In the genomic region with DNA sequence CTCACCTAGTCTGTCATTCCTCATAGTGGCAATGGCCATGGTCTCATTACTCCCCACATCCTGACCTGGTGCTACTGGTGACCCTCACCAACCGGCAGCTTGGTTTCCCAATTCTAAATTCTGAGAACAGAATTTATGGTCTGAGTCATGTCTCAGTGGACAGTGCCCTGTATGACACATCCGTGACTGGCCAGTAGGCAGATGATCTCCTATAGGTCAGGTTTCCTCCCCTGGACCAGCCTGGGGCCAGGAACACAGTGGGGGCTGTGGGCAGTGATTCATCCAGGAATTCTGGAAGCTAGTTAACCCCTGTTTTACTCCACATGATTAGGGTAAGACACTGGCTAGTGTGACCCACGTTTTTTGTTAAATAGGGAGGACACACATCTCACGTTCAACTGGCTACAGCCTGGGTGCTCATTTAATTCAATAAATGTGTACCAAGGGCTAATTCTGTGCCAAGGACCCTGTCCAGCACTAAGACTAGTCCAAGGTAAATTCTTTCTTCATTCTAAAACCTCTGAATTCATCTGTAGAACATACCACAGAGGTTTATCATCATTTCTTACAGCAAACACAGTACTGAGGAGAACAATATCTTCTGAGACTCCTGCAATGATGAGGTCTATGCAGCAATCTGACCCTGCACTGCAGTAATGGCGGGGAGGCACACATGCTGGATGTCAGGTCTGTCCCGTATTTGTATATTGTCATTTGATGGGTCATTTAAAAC, we compare ENCODE assay signal across 1 cellular context.
TF ChIP-seq lines count a peak whose summit lies in the region.

No MANE protein-coding gene starts in this region.

TF ChIP-seq in SK-N-SH, 30 proteins besides CTCF, POLR2A, EP300 and RAD21 (continued from another document):
- TF ChIP-seq, protein P1, sequence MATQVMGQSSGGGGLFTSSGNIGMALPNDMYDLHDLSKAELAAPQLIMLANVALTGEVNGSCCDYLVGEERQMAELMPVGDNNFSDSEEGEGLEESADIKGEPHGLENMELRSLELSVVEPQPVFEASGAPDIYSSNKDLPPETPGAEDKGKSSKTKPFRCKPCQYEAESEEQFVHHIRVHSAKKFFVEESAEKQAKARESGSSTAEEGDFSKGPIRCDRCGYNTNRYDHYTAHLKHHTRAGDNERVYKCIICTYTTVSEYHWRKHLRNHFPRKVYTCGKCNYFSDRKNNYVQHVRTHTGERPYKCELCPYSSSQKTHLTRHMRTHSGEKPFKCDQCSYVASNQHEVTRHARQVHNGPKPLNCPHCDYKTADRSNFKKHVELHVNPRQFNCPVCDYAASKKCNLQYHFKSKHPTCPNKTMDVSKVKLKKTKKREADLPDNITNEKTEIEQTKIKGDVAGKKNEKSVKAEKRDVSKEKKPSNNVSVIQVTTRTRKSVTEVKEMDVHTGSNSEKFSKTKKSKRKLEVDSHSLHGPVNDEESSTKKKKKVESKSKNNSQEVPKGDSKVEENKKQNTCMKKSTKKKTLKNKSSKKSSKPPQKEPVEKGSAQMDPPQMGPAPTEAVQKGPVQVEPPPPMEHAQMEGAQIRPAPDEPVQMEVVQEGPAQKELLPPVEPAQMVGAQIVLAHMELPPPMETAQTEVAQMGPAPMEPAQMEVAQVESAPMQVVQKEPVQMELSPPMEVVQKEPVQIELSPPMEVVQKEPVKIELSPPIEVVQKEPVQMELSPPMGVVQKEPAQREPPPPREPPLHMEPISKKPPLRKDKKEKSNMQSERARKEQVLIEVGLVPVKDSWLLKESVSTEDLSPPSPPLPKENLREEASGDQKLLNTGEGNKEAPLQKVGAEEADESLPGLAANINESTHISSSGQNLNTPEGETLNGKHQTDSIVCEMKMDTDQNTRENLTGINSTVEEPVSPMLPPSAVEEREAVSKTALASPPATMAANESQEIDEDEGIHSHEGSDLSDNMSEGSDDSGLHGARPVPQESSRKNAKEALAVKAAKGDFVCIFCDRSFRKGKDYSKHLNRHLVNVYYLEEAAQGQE (IDR thresholded peaks at IDR 0.05; ENCODE audit: low read depth, low read length) = peak; percentile 59
- peak; percentile 20; the same call in 1 of the 2 replicates for TF ChIP-seq SIN3A (IDR thresholded peaks at IDR 0.05; ENCODE audit: borderline replicate concordance, low read depth, low read length)
- TF ChIP-seq, protein P2, sequence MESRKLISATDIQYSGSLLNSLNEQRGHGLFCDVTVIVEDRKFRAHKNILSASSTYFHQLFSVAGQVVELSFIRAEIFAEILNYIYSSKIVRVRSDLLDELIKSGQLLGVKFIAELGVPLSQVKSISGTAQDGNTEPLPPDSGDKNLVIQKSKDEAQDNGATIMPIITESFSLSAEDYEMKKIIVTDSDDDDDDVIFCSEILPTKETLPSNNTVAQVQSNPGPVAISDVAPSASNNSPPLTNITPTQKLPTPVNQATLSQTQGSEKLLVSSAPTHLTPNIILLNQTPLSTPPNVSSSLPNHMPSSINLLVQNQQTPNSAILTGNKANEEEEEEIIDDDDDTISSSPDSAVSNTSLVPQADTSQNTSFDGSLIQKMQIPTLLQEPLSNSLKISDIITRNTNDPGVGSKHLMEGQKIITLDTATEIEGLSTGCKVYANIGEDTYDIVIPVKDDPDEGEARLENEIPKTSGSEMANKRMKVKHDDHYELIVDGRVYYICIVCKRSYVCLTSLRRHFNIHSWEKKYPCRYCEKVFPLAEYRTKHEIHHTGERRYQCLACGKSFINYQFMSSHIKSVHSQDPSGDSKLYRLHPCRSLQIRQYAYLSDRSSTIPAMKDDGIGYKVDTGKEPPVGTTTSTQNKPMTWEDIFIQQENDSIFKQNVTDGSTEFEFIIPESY (IDR thresholded peaks at IDR 0.05; ENCODE audit: borderline replicate concordance, low read depth) = peak; percentile 67; the same call in 1 of the 2 replicates
- TF ChIP-seq, protein P3, sequence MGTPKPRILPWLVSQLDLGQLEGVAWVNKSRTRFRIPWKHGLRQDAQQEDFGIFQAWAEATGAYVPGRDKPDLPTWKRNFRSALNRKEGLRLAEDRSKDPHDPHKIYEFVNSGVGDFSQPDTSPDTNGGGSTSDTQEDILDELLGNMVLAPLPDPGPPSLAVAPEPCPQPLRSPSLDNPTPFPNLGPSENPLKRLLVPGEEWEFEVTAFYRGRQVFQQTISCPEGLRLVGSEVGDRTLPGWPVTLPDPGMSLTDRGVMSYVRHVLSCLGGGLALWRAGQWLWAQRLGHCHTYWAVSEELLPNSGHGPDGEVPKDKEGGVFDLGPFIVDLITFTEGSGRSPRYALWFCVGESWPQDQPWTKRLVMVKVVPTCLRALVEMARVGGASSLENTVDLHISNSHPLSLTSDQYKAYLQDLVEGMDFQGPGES (IDR thresholded peaks at IDR 0.05; ENCODE audit: low read depth, low read length) = no peak
- TF ChIP-seq NFIC (IDR thresholded peaks at IDR 0.05; ENCODE audit: borderline replicate concordance) = peak; percentile 84
- TF ChIP-seq, protein P4, sequence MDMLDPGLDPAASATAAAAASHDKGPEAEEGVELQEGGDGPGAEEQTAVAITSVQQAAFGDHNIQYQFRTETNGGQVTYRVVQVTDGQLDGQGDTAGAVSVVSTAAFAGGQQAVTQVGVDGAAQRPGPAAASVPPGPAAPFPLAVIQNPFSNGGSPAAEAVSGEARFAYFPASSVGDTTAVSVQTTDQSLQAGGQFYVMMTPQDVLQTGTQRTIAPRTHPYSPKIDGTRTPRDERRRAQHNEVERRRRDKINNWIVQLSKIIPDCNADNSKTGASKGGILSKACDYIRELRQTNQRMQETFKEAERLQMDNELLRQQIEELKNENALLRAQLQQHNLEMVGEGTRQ (IDR thresholded peaks at IDR 0.05; ENCODE audit: borderline replicate concordance, low read depth, low read length) = no peak
- TF ChIP-seq, protein P5, sequence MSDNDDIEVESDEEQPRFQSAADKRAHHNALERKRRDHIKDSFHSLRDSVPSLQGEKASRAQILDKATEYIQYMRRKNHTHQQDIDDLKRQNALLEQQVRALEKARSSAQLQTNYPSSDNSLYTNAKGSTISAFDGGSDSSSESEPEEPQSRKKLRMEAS (IDR thresholded peaks at IDR 0.05; ENCODE audit: low read depth) = peak; percentile 73
- no peak; the same call in 1 of the 2 replicates for TF ChIP-seq GABPA (IDR thresholded peaks at IDR 0.05; ENCODE audit: low read depth)
- TF ChIP-seq TEAD4 (IDR thresholded peaks at IDR 0.05; ENCODE audit: borderline replicate concordance, insufficient read depth) = peak; percentile 92
- no peak for TF ChIP-seq RFX5 (IDR thresholded peaks at IDR 0.05; ENCODE audit: low read length)
- 0 out of 2 replicates have a peak, but pooled peaks have one; percentile 47 for TF ChIP-seq ELF1 (IDR thresholded peaks at IDR 0.05)
- TF ChIP-seq, protein P6, sequence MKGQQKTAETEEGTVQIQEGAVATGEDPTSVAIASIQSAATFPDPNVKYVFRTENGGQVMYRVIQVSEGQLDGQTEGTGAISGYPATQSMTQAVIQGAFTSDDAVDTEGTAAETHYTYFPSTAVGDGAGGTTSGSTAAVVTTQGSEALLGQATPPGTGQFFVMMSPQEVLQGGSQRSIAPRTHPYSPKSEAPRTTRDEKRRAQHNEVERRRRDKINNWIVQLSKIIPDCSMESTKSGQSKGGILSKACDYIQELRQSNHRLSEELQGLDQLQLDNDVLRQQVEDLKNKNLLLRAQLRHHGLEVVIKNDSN (IDR thresholded peaks at IDR 0.05; ENCODE audit: borderline replicate concordance, low read depth) = peak; percentile 30; the same call in 1 of the 2 replicates
- TF ChIP-seq FOSL2 (IDR thresholded peaks at IDR 0.05; ENCODE audit: borderline replicate concordance, low read depth) = peak; percentile 98
- no peak for TF ChIP-seq EZH2phosphoT487 (IDR thresholded peaks at IDR 0.05; ENCODE audit: borderline replicate concordance, low read depth)
- TF ChIP-seq POLR2AphosphoS5 (IDR thresholded peaks at IDR 0.05; ENCODE audit: low read depth, low read length) = peak; percentile 57; the same call in 1 of the 2 replicates
- TF ChIP-seq FOXM1 (IDR thresholded peaks at IDR 0.05; ENCODE audit: low read depth) = 0 out of 2 replicates have a peak, but pooled peaks have one; percentile 45
- TF ChIP-seq, protein P7, sequence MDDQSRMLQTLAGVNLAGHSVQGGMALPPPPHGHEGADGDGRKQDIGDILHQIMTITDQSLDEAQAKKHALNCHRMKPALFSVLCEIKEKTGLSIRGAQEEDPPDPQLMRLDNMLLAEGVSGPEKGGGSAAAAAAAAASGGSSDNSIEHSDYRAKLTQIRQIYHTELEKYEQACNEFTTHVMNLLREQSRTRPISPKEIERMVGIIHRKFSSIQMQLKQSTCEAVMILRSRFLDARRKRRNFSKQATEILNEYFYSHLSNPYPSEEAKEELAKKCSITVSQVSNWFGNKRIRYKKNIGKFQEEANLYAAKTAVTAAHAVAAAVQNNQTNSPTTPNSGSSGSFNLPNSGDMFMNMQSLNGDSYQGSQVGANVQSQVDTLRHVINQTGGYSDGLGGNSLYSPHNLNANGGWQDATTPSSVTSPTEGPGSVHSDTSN (IDR thresholded peaks at IDR 0.05) = peak; percentile 90
- peak; percentile 26; the same call in 1 of the 2 replicates for TF ChIP-seq MEF2A (IDR thresholded peaks at IDR 0.05; ENCODE audit: borderline replicate concordance, low read depth)
- TF ChIP-seq RCOR1 (IDR thresholded peaks at IDR 0.05; ENCODE audit: low read length) = no peak
